Comparison of ENCODE assay signal across 18 cellular contexts in genomic region chr12:96141216-96141944, GRCh38. TPM values are rescaled to one million over a fixed set of nuclear protein-coding genes. Genes with fewer than 3 reads are reported as not detected.
A peak's percentile ranks its signal among the peaks of the same experiment; 100 is the strongest.
DNase-seq lines count a peak whose midpoint lies in the region; ATAC-seq, FAIRE-seq and TF ChIP-seq lines count a peak whose summit lies in the region.
"Had no signal": no experiment of that assay in that cellular context is flagged by ENCODE, and none has a peak within 500 bp of the region (broad histone marks: within the 10 kb centered on the region; RNA-seq: fewer than 3 reads in every experiment).

No MANE protein-coding gene starts in this region.

- H3K23ac ChIP-seq in trophoblast cell (ENCODE audit: low read length) = no peak overlapping the region

- H4K91ac ChIP-seq in trophoblast cell (ENCODE audit: low read depth, low read length) = no peak overlapping the region

- H3K4me3 ChIP-seq in trophoblast cell (ENCODE audit: low read depth, low read length) (no peak overlapping the region), transverse colon (no peak overlapping the region), small intestine (ENCODE audit: low read depth in 1 of 2, low read length in 2 of 2) (no peak overlapping the region)

- H3K14ac ChIP-seq in trophoblast cell (ENCODE audit: low read length) = no peak overlapping the region

- no peak overlapping the region for H3K4me2 ChIP-seq in trophoblast cell (ENCODE audit: low read length)

- peaks cover 3 to 8% of the 10 kb centered on the region in 2 experiments for H3K4me1 ChIP-seq in trophoblast cell (ENCODE audit: control insufficient read depth in 1 of 2, insufficient read depth in 2 of 2, low read length in 2 of 2)
- no peaks in the 10 kb centered on the region for H3K4me1 ChIP-seq in transverse colon
- no peaks in the 10 kb centered on the region for H3K4me1 ChIP-seq in small intestine (ENCODE audit: control insufficient read depth in 2 of 2, insufficient read depth in 1 of 2, low read depth in 1 of 2, low read length in 1 of 2)

- no peak overlapping the region for H2BK120ac ChIP-seq in trophoblast cell (ENCODE audit: insufficient read depth, low read length, poor library complexity)

- no peak for FAIRE-seq in small intestine (lab: Jason Lieb, UNC)
- FAIRE-seq: GM18507, H1, TTC549 had no signal

- H3K9ac ChIP-seq in trophoblast cell (ENCODE audit: low read length) = no peak overlapping the region

- no peaks in the 10 kb centered on the region for H3K79me2 ChIP-seq in trophoblast cell (ENCODE audit: control insufficient read depth, insufficient read depth, low read length, poor library complexity)

- H3K36me3 Mint-ChIP-seq in activated T-helper 17 cell treated with anti-CD3 and anti-CD28 coated beads, Interleukin-2, amount 50 U/mL, for 72 hours (ENCODE audit: low read depth) = no peaks in the 10 kb centered on the region
- H3K36me3 Mint-ChIP-seq: activated naive CD4-positive, alpha-beta T cell treated with anti-CD3 and anti-CD28 coated beads, Interleukin-2, amount 10 ng/mL, durations not matched to agents 7 days and 5 days; stimulated activated effector memory CD8-positive, alpha-beta T cell treated with anti-CD3 and anti-CD28 coated beads, Interleukin-12 subunit alpha, Interleukin-12 subunit beta, amount 100 ng/mL, for 72 hours had no signal

- H2BK12ac ChIP-seq in trophoblast cell (ENCODE audit: low read length) = no peak overlapping the region

- H3K4me1 Mint-ChIP-seq in activated T-helper 17 cell treated with anti-CD3 and anti-CD28 coated beads, Interleukin-2, amount 50 U/mL, for 72 hours = peaks cover 30% of the 10 kb centered on the region

- no peak overlapping the region for H3K4me3 Mint-ChIP-seq in activated T-helper 17 cell treated with anti-CD3 and anti-CD28 coated beads, Interleukin-2, amount 50 U/mL, for 72 hours
- H3K4me3 Mint-ChIP-seq: activated naive CD4-positive, alpha-beta T cell treated with anti-CD3 and anti-CD28 coated beads, Interleukin-2, amount 10 ng/mL, durations not matched to agents 7 days and 5 days; CD14-positive monocyte; stimulated activated effector memory CD8-positive, alpha-beta T cell treated with anti-CD3 and anti-CD28 coated beads, Interleukin-12 subunit alpha, Interleukin-12 subunit beta, amount 100 ng/mL, for 72 hours had no signal

- TF ChIP-seq EP300 in transverse colon (IDR thresholded peaks at IDR 0.05; ENCODE audit: low read depth) = no peak

- in situ Hi-C loops in transverse colon (cut with MboI; ENCODE audit: low pct_ligation_motif_present in 1 of 4, low pct_unique_long_range_greater_than_20kb in 1 of 4, low sequenced_read_pairs in 3 of 4) = no loop called here

- no peak overlapping the region for H2AK5ac ChIP-seq in trophoblast cell (ENCODE audit: low read length)

- H3K27ac Mint-ChIP-seq in activated T-helper 17 cell treated with anti-CD3 and anti-CD28 coated beads, Interleukin-2, amount 50 U/mL, for 72 hours = peak overlapping the region; percentile 69
- H3K27ac Mint-ChIP-seq: activated naive CD4-positive, alpha-beta T cell treated with anti-CD3 and anti-CD28 coated beads, Interleukin-2, amount 10 ng/mL, durations not matched to agents 7 days and 5 days; stimulated activated effector memory CD8-positive, alpha-beta T cell treated with anti-CD3 and anti-CD28 coated beads, Interleukin-12 subunit alpha, Interleukin-12 subunit beta, amount 100 ng/mL, for 72 hours had no signal

- H4K8ac ChIP-seq in trophoblast cell (ENCODE audit: low read depth, low read length) = no peak overlapping the region

- H3K27me3 Mint-ChIP-seq in activated T-helper 17 cell treated with anti-CD3 and anti-CD28 coated beads, Interleukin-2, amount 50 U/mL, for 72 hours = no peaks in the 10 kb centered on the region

- TF ChIP-seq CTCF in transverse colon (IDR thresholded peaks at IDR 0.05) = no peak

- H2BK5ac ChIP-seq in trophoblast cell (ENCODE audit: low read depth, low read length, poor library complexity) = no peak overlapping the region

- H3K18ac ChIP-seq in trophoblast cell (ENCODE audit: low read length) = no peak overlapping the region

- DNase-seq in GM04504 (ENCODE audit: low read depth) (peak; percentile 32), glomerular visceral epithelial cell (ENCODE audit: extremely low spot score) (peak; percentile 73), trophoblast cell (peak in 1 of 2 donors; percentile 28), NCI-H2029 treated with DMSO at 0.1 percent for 48 hours (lab: John Stamatoyannopoulos, UW) (no peak), transverse colon (no peak), small intestine (no peak)
- DNase-seq: activated naive CD4-positive, alpha-beta T cell treated with anti-CD3 and anti-CD28 coated beads, Interleukin-2, amount 10 ng/mL, durations not matched to agents 7 days and 5 days; erythroblast; Kasumi-1; NCI-H1930; stimulated activated CD4-positive, alpha-beta T cell treated with anti-CD3 and anti-CD28 coated beads, Interleukin-4, amount 100 ng/mL, for 1 hour had no signal

- no peaks in the 10 kb centered on the region for H3K27me3 ChIP-seq in trophoblast cell (ENCODE audit: insufficient read depth, low read length)
- no peaks in the 10 kb centered on the region for H3K27me3 ChIP-seq in transverse colon
- no peaks in the 10 kb centered on the region for H3K27me3 ChIP-seq in small intestine (ENCODE audit: control insufficient read depth in 2 of 2, insufficient read depth in 2 of 2, low read length in 2 of 2)

- intact Hi-C loops in transverse colon (cut with DNase I; ENCODE audit: low total_unique reads) = no loop called here

- no CpG with 5 or more reads among the region's 5 CpGs for WGBS in trophoblast cell (ENCODE audit: extremely low coverage, insufficient coverage, insufficient read length)
- WGBS in transverse colon (ENCODE audit: low coverage in 1 of 2), 2 donors = 78 to 85% methylated on average over 5 of the region's 5 CpGs
- WGBS in small intestine, 3 donors = 78 to 92% (median 85%) methylated on average over 5 of the region's 5 CpGs

- no peaks in the 10 kb centered on the region for H3K9me3 Mint-ChIP-seq in activated T-helper 17 cell treated with anti-CD3 and anti-CD28 coated beads, Interleukin-2, amount 50 U/mL, for 72 hours
- H3K9me3 Mint-ChIP-seq: stimulated activated effector memory CD8-positive, alpha-beta T cell treated with anti-CD3 and anti-CD28 coated beads, Interleukin-12 subunit alpha, Interleukin-12 subunit beta, amount 100 ng/mL, for 72 hours had no signal

- no peaks in the 10 kb centered on the region for H3K9me3 ChIP-seq in trophoblast cell (ENCODE audit: insufficient read depth, low read depth, low read length)
- no peaks in the 10 kb centered on the region for H3K9me3 ChIP-seq in transverse colon
- H3K9me3 ChIP-seq in small intestine (ENCODE audit: control insufficient read depth, low read depth) = no peaks in the 10 kb centered on the region

- H4K12ac ChIP-seq in trophoblast cell (ENCODE audit: low read depth, low read length) = no peak overlapping the region

- no peak for TF ChIP-seq POLR2A in transverse colon (IDR thresholded peaks at IDR 0.05)

- H3K79me1 ChIP-seq in trophoblast cell (ENCODE audit: low read length) = peaks cover 3% of the 10 kb centered on the region

- H3K36me3 ChIP-seq in trophoblast cell (ENCODE audit: control insufficient read depth in 1 of 2, insufficient read depth in 2 of 2, low read length in 2 of 2) (no peaks in the 10 kb centered on the region), transverse colon (no peaks in the 10 kb centered on the region), small intestine (ENCODE audit: control insufficient read depth in 2 of 2, insufficient read depth in 2 of 2, low read length in 2 of 2) (no peaks in the 10 kb centered on the region)

- H3K4ac ChIP-seq in trophoblast cell (ENCODE audit: low read depth, low read length) = no peak overlapping the region

- H3K27ac ChIP-seq in trophoblast cell (ENCODE audit: low read depth, low read length) (peak overlapping the region; percentile 7), transverse colon (no peak overlapping the region), small intestine (ENCODE audit: low read depth in 1 of 2, low read length in 1 of 2) (no peak overlapping the region)

- no peak overlapping the region for H2AFZ ChIP-seq in trophoblast cell (ENCODE audit: insufficient read depth, low read length, poor library complexity)

- ATAC-seq in activated T-helper 17 cell treated with anti-CD3 and anti-CD28 coated beads, Interleukin-2, amount 50 U/mL, for 72 hours (replicated peaks) = no peak
- no peak for ATAC-seq in HG03520 (IDR thresholded peaks at IDR 0.05; ENCODE audit: unreplicated experiment)
- ATAC-seq: stimulated activated effector memory CD8-positive, alpha-beta T cell treated with anti-CD3 and anti-CD28 coated beads, Interleukin-12 subunit alpha, Interleukin-12 subunit beta, amount 100 ng/mL, for 72 hours had no signal

RNA-seq across cellular contexts. Expression of gene ELK3, which starts 52.8 kb away (rescaled TPM):
- total RNA-seq in activated T-helper 17 cell treated with anti-CD3 and anti-CD28 coated beads, Interleukin-2, amount 50 U/mL, for 72 hours = 10 to 100 TPM; 31.3 to 39.2 TPM
- 35.5 and 36.8 TPM in 2 replicates for polyA plus RNA-seq in trophoblast cell (2013)
- total RNA-seq in transverse colon = 10 to 100 TPM in 1 of 4 donors, 1 to 10 TPM in 3; 2.2 to 11.3 (median 5.3) TPM
- polyA plus RNA-seq in small intestine = 10 to 100 TPM in 1 of 3 donors, 1 to 10 TPM in 1, under 1 TPM in 1; 0.67 to 15.9 (median 6.2) TPM

Comparison
In these comparisons a context has a peak if more than half of its experiments do, and no peak if none do; other contexts are left out.
1. DNase-seq: peak in GM04504 (single experiment) and glomerular visceral epithelial cell (single experiment); none in NCI-H2029 treated with DMSO at 0.1 percent for 48 hours (single experiment), transverse colon (single experiment) and small intestine (single experiment).